ENCODE assay signal across 8 cellular contexts in the genomic region with DNA sequence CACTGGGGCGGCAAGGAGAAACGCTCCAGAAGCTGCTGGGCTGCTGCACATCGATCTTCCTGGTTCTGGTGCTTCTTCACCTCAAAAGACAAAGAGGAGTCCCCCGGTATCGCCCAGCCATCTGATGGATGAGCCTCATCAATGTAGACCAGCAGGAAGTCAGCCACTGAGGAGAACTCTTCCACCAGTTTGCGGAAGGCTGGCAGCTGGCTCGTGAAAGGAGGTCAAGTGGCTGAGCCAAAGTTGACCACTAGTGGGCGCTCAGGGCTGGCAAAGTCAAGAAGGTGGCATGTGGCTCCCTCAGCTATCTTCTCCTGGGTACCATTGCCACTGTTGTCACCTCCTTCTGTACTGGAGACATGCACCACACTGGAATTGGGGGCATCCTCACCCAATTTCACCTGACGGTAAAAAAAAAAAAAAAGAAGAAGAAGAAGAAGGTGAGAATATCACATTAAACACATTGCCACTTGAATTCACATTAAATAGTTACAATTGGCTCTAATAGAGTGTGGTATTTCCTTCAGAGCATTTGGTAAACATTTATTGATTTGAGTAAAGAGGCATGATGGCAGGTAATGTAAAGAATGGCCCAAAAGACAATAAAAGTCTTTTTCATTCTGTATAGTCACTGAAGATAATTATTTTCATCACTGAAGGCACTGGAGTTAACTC. TPM values are rescaled to one million over a fixed set of nuclear protein-coding genes. Genes with fewer than 3 reads are reported as not detected.
A peak's percentile ranks its signal among the peaks of the same experiment; 100 is the strongest.
DNase-seq lines count a peak whose midpoint lies in the region; ATAC-seq, FAIRE-seq and TF ChIP-seq lines count a peak whose summit lies in the region.

No MANE protein-coding gene starts in this region.

- H3K36me3 ChIP-seq in iPS DF 6.9 (ENCODE audit: control insufficient read depth, insufficient read depth, low read length), result no peaks in the 10 kb centered on the region

- H3K27me3 ChIP-seq in iPS DF 6.9 (ENCODE audit: control insufficient read depth, insufficient read depth, low read length), result no peaks in the 10 kb centered on the region

- intact Hi-C loops in left cardiac atrium (cut with DNase I), result no loop called here

- WGBS in iPS DF 6.9 (ENCODE audit: insufficient coverage, insufficient read length), result no CpG with 5 or more reads among the region's 9 CpGs

- H3K27ac ChIP-seq in iPS DF 6.9 (ENCODE audit: low read length), result no peak overlapping the region

- no peak for TF ChIP-seq CTCF in foreskin fibroblast (IDR thresholded peaks at IDR 0.05; ENCODE audit: low read depth, low read length)

- ATAC-seq in HG03095 (IDR thresholded peaks at IDR 0.05; ENCODE audit: unreplicated experiment) (no peak), left cardiac atrium (no peak)

- no peak overlapping the region for H3K4me3 ChIP-seq in iPS DF 6.9 (ENCODE audit: low read length)
- H3K4me3 ChIP-seq in foreskin fibroblast (ENCODE audit: low read depth in 1 of 2, low read length in 2 of 2), result no peak overlapping the region

- H3K4me1 ChIP-seq in iPS DF 6.9 (ENCODE audit: control insufficient read depth, insufficient read depth, low read length), result no peaks in the 10 kb centered on the region

- no peak for FAIRE-seq in GM19239 (lab: Jason Lieb, UNC)

- no peaks in the 10 kb centered on the region for H3K9me3 ChIP-seq in iPS DF 6.9 (ENCODE audit: control insufficient read depth, insufficient read depth, low read length)

- DNase-seq in CMK (ENCODE audit: low read depth), result peak; percentile 11
- DNase-seq in GM19239 (ENCODE audit: insufficient read length, low spot score), result peak; percentile 4
- DNase-seq in OCI-M1 (lab: John Stamatoyannopoulos, UW), result peak; percentile 31
- peak; percentile 71 for DNase-seq in iPS DF 6.9 (ENCODE audit: low read depth, low spot score)
- DNase-seq in pons (ENCODE audit: low spot score), result no peak
- no peak for DNase-seq in foreskin fibroblast
- no peak for DNase-seq in left cardiac atrium

RNA-seq across cellular contexts. Expression of gene DIO2, which starts 8.3 kb away (rescaled TPM):
- 1 to 10 TPM; 2.0 to 5.0 TPM for total RNA-seq in left cardiac atrium

Comparison
In these comparisons a context has a peak if more than half of its experiments do, and no peak if none do; other contexts are left out.
1. DNase-seq: peak in CMK (single experiment), GM19239 (single experiment), OCI-M1 (single experiment) and iPS DF 6.9 (single experiment); none in pons (single experiment), foreskin fibroblast (0 of 2) and left cardiac atrium (single experiment).